ENCODE assay signal across 10 cellular contexts in the genomic region with DNA sequence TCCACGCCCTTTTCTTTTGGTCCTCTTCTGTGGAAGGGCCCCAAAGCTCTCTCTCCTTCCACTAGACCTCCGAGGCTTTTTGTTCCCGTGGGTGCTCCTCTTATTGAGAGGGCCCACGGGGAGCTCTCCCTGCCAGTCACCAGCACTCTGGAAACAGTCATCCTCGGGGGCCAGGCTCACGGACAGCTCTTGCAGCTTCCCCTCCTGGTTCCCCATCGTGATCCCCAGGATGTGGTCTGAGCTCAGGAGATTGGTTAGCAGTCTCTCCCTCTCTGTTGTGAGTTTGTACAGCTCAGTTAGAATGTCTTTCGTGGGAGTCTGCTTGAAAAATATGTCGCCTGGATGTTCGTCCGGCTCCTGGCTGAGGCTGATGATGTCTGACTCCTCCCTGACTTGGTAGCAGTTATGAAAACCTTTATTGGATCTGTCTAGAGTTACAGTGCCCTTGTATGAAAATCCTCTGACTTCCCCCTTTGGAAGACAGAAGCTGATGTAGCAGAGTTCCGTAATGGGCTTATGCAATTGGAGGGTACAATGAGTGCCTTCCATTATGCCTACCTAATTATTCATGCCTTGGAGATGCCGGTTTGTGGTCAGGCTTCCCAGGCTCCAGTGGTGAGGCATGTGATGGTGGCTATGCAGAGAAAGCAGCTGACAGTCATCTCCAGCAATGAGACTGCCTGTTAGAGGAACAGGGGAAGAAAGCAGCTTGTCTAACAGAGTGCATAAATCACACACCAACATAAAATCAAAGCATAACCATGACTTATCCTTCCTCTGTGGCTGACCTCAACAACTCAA. TPM values are rescaled to one million over a fixed set of nuclear protein-coding genes. Genes with fewer than 3 reads are reported as not detected.
A peak's percentile ranks its signal among the peaks of the same experiment; 100 is the strongest.
DNase-seq lines count a peak whose midpoint lies in the region; ATAC-seq and TF ChIP-seq lines count a peak whose summit lies in the region.
"Had no signal": no experiment of that assay in that cellular context is flagged by ENCODE, and none has a peak within 500 bp of the region (broad histone marks: within the 10 kb centered on the region; RNA-seq: fewer than 3 reads in every experiment).

No MANE protein-coding gene starts in this region.

- no peaks in the 10 kb centered on the region for H3K9me3 ChIP-seq in mesenchymal stem cell (ENCODE audit: control insufficient read depth, low read length)
- H3K9me3 ChIP-seq: A549 had no signal

- no peak overlapping the region for H3K4me2 ChIP-seq in mesenchymal stem cell (ENCODE audit: low read length, poor library complexity, severe bottlenecking)
- H3K4me2 ChIP-seq: A549 had no signal

- peak overlapping the region in 1 of 2 experiments; percentile 21 for H2BK12ac ChIP-seq in mesenchymal stem cell (ENCODE audit: low read length in 2 of 2)

- H3K4me1 ChIP-seq in mesenchymal stem cell (ENCODE audit: control insufficient read depth, insufficient read depth, low read depth, low read length): peaks cover 12% of the 10 kb centered on the region
- H3K4me1 ChIP-seq: A549 had no signal

- no peaks in the 10 kb centered on the region for H3K36me3 ChIP-seq in mesenchymal stem cell (ENCODE audit: control insufficient read depth in 1 of 2, insufficient read depth in 2 of 2, low read depth in 1 of 2, low read length in 2 of 2)

- peak overlapping the region; percentile 43 for H2AK5ac ChIP-seq in mesenchymal stem cell (ENCODE audit: low read length, severe bottlenecking)

- peaks cover 0 to 9% of the 10 kb centered on the region in 2 experiments for H3K27me3 ChIP-seq in mesenchymal stem cell (ENCODE audit: control insufficient read depth in 1 of 2, insufficient read depth in 1 of 2, low read length in 2 of 2)

- ATAC-seq in Right ventricle myocardium inferior: peak; percentile 76

- H3K79me1 ChIP-seq in mesenchymal stem cell (replicated peaks; ENCODE audit: low read length, poor library complexity, severe bottlenecking): no peaks in the 10 kb centered on the region

- DNase-seq in Right ventricle myocardium inferior (ENCODE audit: missing footprints) (no peak), cardiac septum (ENCODE audit: low spot score) (no peak), choroid plexus epithelial cell (ENCODE audit: low read depth) (peak; percentile 73), mesenchymal stem cell (peak; percentile 80), NCI-H146 (lab: John Stamatoyannopoulos, UW) (no peak), NCI-H2227 (lab: John Stamatoyannopoulos, UW; ENCODE audit: unreplicated experiment) (no peak), NCI-H510A (lab: John Stamatoyannopoulos, UW) (no peak)
- no peak for DNase-seq in activated CD4-positive, alpha-beta T cell treated with anti-CD3 and anti-CD28 coated beads, Interleukin-2, amount 50 U/mL, for 48 hours
- DNase-seq: activated CD4-positive, CD25-positive, alpha-beta regulatory T cell had no signal

- no peak overlapping the region for H3K18ac ChIP-seq in mesenchymal stem cell (ENCODE audit: low read depth in 1 of 2, low read length in 2 of 2)

- WGBS in mesenchymal stem cell: 74% methylated on average over 13 of the region's 13 CpGs

- no peak overlapping the region for H3K23ac ChIP-seq in mesenchymal stem cell (ENCODE audit: low read length in 2 of 2)

- H4K91ac ChIP-seq in mesenchymal stem cell (ENCODE audit: low read length): no peak overlapping the region

- H3K9ac ChIP-seq in mesenchymal stem cell (ENCODE audit: low read length): no peak overlapping the region

- no peak overlapping the region for H4K8ac ChIP-seq in mesenchymal stem cell (ENCODE audit: low read length)

- H3K27ac ChIP-seq in mesenchymal stem cell (ENCODE audit: low read length, poor library complexity, severe bottlenecking): peak overlapping the region; percentile 66
- H3K27ac ChIP-seq: A549 had no signal

- H2BK15ac ChIP-seq in mesenchymal stem cell (ENCODE audit: low read depth, poor library complexity, severe bottlenecking): no peak overlapping the region

- H2BK120ac ChIP-seq in mesenchymal stem cell (ENCODE audit: low read depth, low read length): no peak overlapping the region

- intact Hi-C loops in Right ventricle myocardium inferior (cut with DNase I) (no loop called here), cardiac septum (cut with DNase I) (no loop called here)

- no peak for TF ChIP-seq CTCF in choroid plexus epithelial cell (conservative IDR thresholded peaks at IDR 0.05; ENCODE audit: low read depth, low read length)

- H3K4ac ChIP-seq in mesenchymal stem cell (ENCODE audit: low read depth in 1 of 2, low read length in 2 of 2): no peak overlapping the region

- H3K14ac ChIP-seq in mesenchymal stem cell (ENCODE audit: low read length in 2 of 2): no peak overlapping the region

- no peak overlapping the region for H3K4me3 ChIP-seq in choroid plexus epithelial cell (ENCODE audit: low read depth, low read length)
- no peak overlapping the region for H3K4me3 ChIP-seq in mesenchymal stem cell (ENCODE audit: insufficient read depth in 1 of 2, low read depth in 1 of 2, low read length in 2 of 2)
- H3K4me3 ChIP-seq: A549 had no signal

- H2AFZ ChIP-seq in mesenchymal stem cell (ENCODE audit: low read depth, low read length): no peak overlapping the region

- no peak overlapping the region for H2BK5ac ChIP-seq in mesenchymal stem cell (ENCODE audit: low read depth, low read length, poor library complexity, severe bottlenecking)

RNA-seq across cellular contexts. Expression of a gene that starts 39.9 kb away (rescaled TPM):
- total RNA-seq in Right ventricle myocardium inferior: 3.3 TPM
- 2.2 TPM for total RNA-seq in cardiac septum
- polyA plus RNA-seq in mesenchymal stem cell (2013, experiment 1 of 2): 0.22 TPM
- 0.33 TPM for polyA plus RNA-seq in mesenchymal stem cell (2013, experiment 2 of 2)

Comparison
In these comparisons a context has a peak if more than half of its experiments do, and no peak if none do; other contexts are left out.
1. DNase-seq: peak in choroid plexus epithelial cell (single experiment) and mesenchymal stem cell (single experiment); none in Right ventricle myocardium inferior (single experiment), cardiac septum (single experiment), NCI-H146 (single experiment), NCI-H2227 (single experiment), NCI-H510A (single experiment) and activated CD4-positive, alpha-beta T cell treated with anti-CD3 and anti-CD28 coated beads, Interleukin-2, amount 50 U/mL, for 48 hours (0 of 2).